14 cellular contexts compared by ENCODE assay signal in genomic region chr13:21735621-21736401, GRCh38.
DNase-seq lines count a peak whose midpoint lies in the region; ATAC-seq and TF ChIP-seq lines count a peak whose summit lies in the region.
"Had no signal": no experiment of that assay in that cellular context is flagged by ENCODE, and none has a peak within 500 bp of the region (broad histone marks: within the 10 kb centered on the region; RNA-seq: fewer than 3 reads in every experiment).

No MANE protein-coding gene starts in this region.

- H3K9me3 ChIP-seq in BLaER1 (peaks cover 21% of the 10 kb centered on the region), heart right ventricle (peaks cover 0 to 9% (median 0%) of the 10 kb centered on the region in 11 donors), neuronal stem cell (replicated peaks in 1 of 2; ENCODE audit: control insufficient read depth in 2 of 2, insufficient read depth in 1 of 2, low read depth in 1 of 2, low read length in 2 of 2) (no peaks in the 10 kb centered on the region)
- H3K9me3 ChIP-seq: upper lobe of left lung had no signal

- H2BK12ac ChIP-seq in neuronal stem cell (ENCODE audit: low read length): no peak overlapping the region

- no peaks in the 10 kb centered on the region for H4K20me1 ChIP-seq in BLaER1

- intact Hi-C loops in heart right ventricle (cut with DNase I): loop anchor here in 3 of 10 donors (5.0 to 10.0 kb wide), 3 partner anchors 44 to 64 kb away; partner anchors contain the start of gene FGF9 (in 3 of the 3)

- H3K9ac ChIP-seq in BLaER1 (peak overlapping the region; percentile 70; the same call in 1 of the 2 replicates), neuronal stem cell (ENCODE audit: low read depth, low read length, poor library complexity) (no peak overlapping the region)

- no peak overlapping the region for H2AK5ac ChIP-seq in neuronal stem cell (ENCODE audit: low read depth, low read length)

- no peaks in the 10 kb centered on the region for H3K79me1 ChIP-seq in neuronal stem cell (ENCODE audit: low read depth, low read length)

- H3K27me3 ChIP-seq in BLaER1: no peaks in the 10 kb centered on the region
- no peaks in the 10 kb centered on the region for H3K27me3 ChIP-seq in heart right ventricle
- no peaks in the 10 kb centered on the region for H3K27me3 ChIP-seq in neuronal stem cell (ENCODE audit: control insufficient read depth in 3 of 3, insufficient read depth in 3 of 3, low read depth in 1 of 3, low read length in 3 of 3)
- H3K27me3 ChIP-seq: SJCRH30, upper lobe of left lung had no signal

- H2AFZ ChIP-seq in neuronal stem cell (ENCODE audit: low read length): peak overlapping the region; percentile 93

- WGBS in heart right ventricle, 2 donors: 20 to 25% methylated on average over 16 of the region's 16 CpGs
- WGBS in neuronal stem cell (ENCODE audit: extremely low coverage in 2 of 2, insufficient read length in 2 of 2, insufficient replicate concordance in 1 of 2), 2 donors: no CpG with 5 or more reads among the region's 16 CpGs

- H3K27ac ChIP-seq in BLaER1 (peak overlapping the region; percentile 46; the same call in 1 of the 2 replicates), heart right ventricle (peak overlapping the region; percentile 47 to 80 (median 71)), neuronal stem cell (replicated peaks; ENCODE audit: low read length) (no peak overlapping the region)
- H3K27ac ChIP-seq: SJCRH30, upper lobe of left lung had no signal

- peak overlapping the region; percentile 49; the same call in 1 of the 2 replicates for H3K4me3 ChIP-seq in BLaER1
- peak overlapping the region in 5 of 10 donors; percentile 8 to 38 (median 13) for H3K4me3 ChIP-seq in heart right ventricle
- H3K4me3 ChIP-seq in neuronal stem cell (ENCODE audit: low read length in 2 of 2): peak overlapping the region in 1 of 2 donors; percentile 13
- H3K4me3 ChIP-seq: SJCRH30, upper lobe of left lung had no signal

- H3K4me2 ChIP-seq in BLaER1 (peak overlapping the region; percentile 89), neuronal stem cell (ENCODE audit: insufficient read depth, low read length, poor library complexity, severe bottlenecking) (no peak overlapping the region)

- no peak overlapping the region for H3K18ac ChIP-seq in neuronal stem cell (ENCODE audit: low read length)

- no peak overlapping the region for H2BK120ac ChIP-seq in neuronal stem cell (ENCODE audit: low read depth, low read length)

- H2BK15ac ChIP-seq in neuronal stem cell (ENCODE audit: low read length): no peak overlapping the region

- DNase-seq in NCI-H446 treated with DMSO at 0.1 percent for 48 hours (lab: John Stamatoyannopoulos, UW): peak; percentile 32
- DNase-seq in heart right ventricle: peak; percentile 21 to 22
- DNase-seq in neuronal stem cell (ENCODE audit: low spot score): no peak
- DNase-seq in T-helper 2 cell: no peak
- no peak for DNase-seq in stimulated activated CD4-positive, alpha-beta T cell treated with anti-CD3 and anti-CD28 coated beads, Interleukin-4, amount 100 ng/mL, for 1 hour
- no peak for DNase-seq in stimulated activated CD8-positive, alpha-beta memory T cell treated with anti-CD3 and anti-CD28 coated beads, Interleukin-4, amount 100 ng/mL, for 48 hours
- DNase-seq: activated CD4-positive, alpha-beta memory T cell treated with anti-CD3 and anti-CD28 coated beads, Interleukin-2, amount 10 ng/mL, durations not matched to agents 7 days and 5 days; activated naive CD4-positive, alpha-beta T cell; NCI-H748 treated with DMSO at 0.1 percent for 48 hours; SJCRH30; upper lobe of left lung had no signal

- H2BK5ac ChIP-seq in neuronal stem cell (ENCODE audit: low read length): no peak overlapping the region

- no peak overlapping the region for H3K14ac ChIP-seq in neuronal stem cell (ENCODE audit: low read length)

- no peak overlapping the region for H4K8ac ChIP-seq in neuronal stem cell (ENCODE audit: low read depth, low read length)

- H3K4ac ChIP-seq in neuronal stem cell (ENCODE audit: low read length): no peak overlapping the region

- H3K36me3 ChIP-seq in BLaER1 (no peaks in the 10 kb centered on the region), heart right ventricle (no peaks in the 10 kb centered on the region), neuronal stem cell (replicated peaks in 1 of 2; ENCODE audit: control insufficient read depth in 2 of 2, insufficient read depth in 2 of 2, low read length in 2 of 2) (no peaks in the 10 kb centered on the region)
- H3K36me3 ChIP-seq: SJCRH30, upper lobe of left lung had no signal

- H4K91ac ChIP-seq in neuronal stem cell (ENCODE audit: low read depth, low read length, poor library complexity): no peak overlapping the region

- ATAC-seq in heart right ventricle (peak; percentile 71 to 96 (median 89)), GM21381 (IDR thresholded peaks at IDR 0.05; ENCODE audit: unreplicated experiment) (no peak)
- ATAC-seq: left lobe of liver had no signal

- peak in 1 of 9 donors; percentile 5 for TF ChIP-seq CTCF in heart right ventricle (IDR thresholded peaks at IDR 0.05)

- no peak overlapping the region for H3K23ac ChIP-seq in neuronal stem cell (ENCODE audit: low read depth, low read length, poor library complexity)

- H3K4me1 ChIP-seq in BLaER1: peaks cover 67% of the 10 kb centered on the region
- H3K4me1 ChIP-seq in heart right ventricle: peaks cover 0 to 11% (median 4%) of the 10 kb centered on the region in 9 donors
- peaks cover 6 to 7% of the 10 kb centered on the region in 2 donors for H3K4me1 ChIP-seq in neuronal stem cell (ENCODE audit: control insufficient read depth in 2 of 2, insufficient read depth in 1 of 2, low read depth in 1 of 2, low read length in 2 of 2)

Comparison
In these comparisons a context has a peak if more than half of its experiments do, and no peak if none do; other contexts are left out.
1. DNase-seq: peak in NCI-H446 treated with DMSO at 0.1 percent for 48 hours (single experiment) and heart right ventricle (2 of 2); none in neuronal stem cell (single experiment), T-helper 2 cell (0 of 5), stimulated activated CD4-positive, alpha-beta T cell treated with anti-CD3 and anti-CD28 coated beads, Interleukin-4, amount 100 ng/mL, for 1 hour (single experiment) and stimulated activated CD8-positive, alpha-beta memory T cell treated with anti-CD3 and anti-CD28 coated beads, Interleukin-4, amount 100 ng/mL, for 48 hours (single experiment).